ENCODE assay signal across 8 cellular contexts in genomic region chr11:61828629-61829407, GRCh38. TPM values are rescaled to one million over a fixed set of nuclear protein-coding genes. Genes with fewer than 3 reads are reported as not detected.
A peak's percentile ranks its signal among the peaks of the same experiment; 100 is the strongest.
DNase-seq lines count a peak whose midpoint lies in the region; ATAC-seq and TF ChIP-seq lines count a peak whose summit lies in the region.

No MANE protein-coding gene starts in this region.

- intact Hi-C loops in Right ventricle myocardium inferior (cut with DNase I) (loop anchor here (5.0 kb wide), 1 partner anchor 33 kb away; no protein-coding TSS in a partner anchor), cardiac septum (cut with DNase I) (no loop called here)

- TF ChIP-seq CTCF in liver (IDR thresholded peaks at IDR 0.05; ENCODE audit: low read depth, low read length, missing input control) = no peak

- no peaks in the 10 kb centered on the region for H3K27me3 ChIP-seq in liver (ENCODE audit: control insufficient read depth in 4 of 4, insufficient read depth in 4 of 4, low read length in 3 of 4)

- DNase-seq in Right ventricle myocardium inferior (ENCODE audit: missing footprints) = peak; percentile 69
- no peak for DNase-seq in cardiac septum (ENCODE audit: low spot score)
- peak; percentile 71 for DNase-seq in HuH-7.5 (ENCODE audit: low spot score)
- peak; percentile 34 for DNase-seq in T-helper 22 cell (ENCODE audit: low read depth)
- DNase-seq in dermis blood vessel endothelial cell = peak; percentile 60
- DNase-seq in stimulated activated naive CD8-positive, alpha-beta T cell treated with anti-CD3 and anti-CD28 coated beads, Interleukin-15, Interleukin-2, amounts not matched to agents 100 U/mL and 50 U/mL, for 24 hours = peak; percentile 61
- DNase-seq in NK-92 treated with Interleukin-12 subunit alpha and Interleukin-12 subunit beta, amount 100 ng/mL, for 24 hours (lab: John Stamatoyannopoulos, UW) = no peak

- 2% methylated on average over 55 of the region's 55 CpGs for WGBS in liver

- H3K36me3 ChIP-seq in liver (ENCODE audit: control insufficient read depth in 4 of 4, insufficient read depth in 3 of 4, low read depth in 1 of 4, low read length in 3 of 4) = no peaks in the 10 kb centered on the region

- peak overlapping the region; percentile 83 to 88 for H3K27ac ChIP-seq in liver (ENCODE audit: low read depth in 1 of 2, low read length in 2 of 2)

- TF ChIP-seq RAD21 in liver (IDR thresholded peaks at IDR 0.05) = no peak

- H3K4me3 ChIP-seq in liver (ENCODE audit: low read depth in 1 of 3, low read length in 3 of 3) = peak overlapping the region; percentile 67 to 75 (median 70)

- H3K4me1 ChIP-seq in liver (ENCODE audit: control insufficient read depth in 4 of 4, insufficient read depth in 4 of 4, low read length in 3 of 4) = peaks cover 10 to 59% (median 51%) of the 10 kb centered on the region in 4 donors

- ATAC-seq in Right ventricle myocardium inferior = peak; percentile 27
- ATAC-seq in stimulated activated naive CD8-positive, alpha-beta T cell treated with anti-CD3 and anti-CD28 coated beads, Interleukin-15, Interleukin-2, amounts not matched to agents 100 U/mL and 50 U/mL, for 24 hours = peak; percentile 42

- peak overlapping the region in 1 of 2 donors; percentile 48 for H3K9ac ChIP-seq in liver (ENCODE audit: low read depth in 1 of 2, low read length in 2 of 2)

- H3K9me3 ChIP-seq in liver (ENCODE audit: control insufficient read depth in 4 of 4, low read length in 3 of 4) = no peaks in the 10 kb centered on the region

TF ChIP-seq in liver, 16 proteins besides CTCF, POLR2A, EP300 and RAD21:
- TF ChIP-seq ZBTB33 (IDR thresholded peaks at IDR 0.05) = no peak
- no peak for TF ChIP-seq MAX (IDR thresholded peaks at IDR 0.05)
- TF ChIP-seq YY1 (IDR thresholded peaks at IDR 0.05) = peak; percentile 63
- TF ChIP-seq HNF4G (IDR thresholded peaks at IDR 0.05) = no peak
- TF ChIP-seq RXRA (IDR thresholded peaks at IDR 0.05) = peak; percentile 82 to 97

RNA-seq across cellular contexts. Expression of gene FADS2, which starts 0.7 kb away (rescaled TPM):
- 35.7 TPM for total RNA-seq in Right ventricle myocardium inferior
- 25.8 TPM for total RNA-seq in cardiac septum
- 75.9 and 253 TPM in 2 replicates for total RNA-seq in dermis blood vessel endothelial cell
- total RNA-seq in liver = 100 to 1,000 TPM in 1 of 2 donors, 10 to 100 TPM in 1; 65.4 to 281 TPM
- polyA plus RNA-seq in liver = 100 to 1,000 TPM in 1 of 2 donors, 1 to 10 TPM in 1; 2.8 to 104 TPM

RNA-seq across cellular contexts. Expression of gene FADS1, which starts 12.0 kb away (rescaled TPM):
- total RNA-seq in Right ventricle myocardium inferior (25.7 TPM), cardiac septum (34.0 TPM), dermis blood vessel endothelial cell (34.9 and 73.6 TPM in 2 replicates), liver (100 to 1,000 TPM in 1 of 2 donors, 10 to 100 TPM in 1; 72.7 to 137 TPM)
- 10 to 100 TPM; 16.8 to 44.8 TPM for polyA plus RNA-seq in liver

RNA-seq across cellular contexts. Expression of gene FEN1, which starts 36.1 kb away (rescaled TPM):
- 7.0 TPM for total RNA-seq in Right ventricle myocardium inferior
- total RNA-seq in cardiac septum = 5.8 TPM
- total RNA-seq in dermis blood vessel endothelial cell = 27.4 and 48.5 TPM in 2 replicates
- total RNA-seq in liver = 10 to 100 TPM in 1 of 2 donors, 1 to 10 TPM in 1; 9.0 to 46.5 TPM
- 10 to 100 TPM in 1 of 2 donors, 1 to 10 TPM in 1; 4.5 to 10.0 TPM for polyA plus RNA-seq in liver

RNA-seq across cellular contexts. Expression of gene TMEM258, which starts 36.4 kb away (rescaled TPM):
- 130 TPM for total RNA-seq in Right ventricle myocardium inferior
- 97.1 TPM for total RNA-seq in cardiac septum
- total RNA-seq in dermis blood vessel endothelial cell = 27.9 and 41.0 TPM in 2 replicates
- total RNA-seq in liver = 10 to 100 TPM; 31.0 to 77.8 TPM
- polyA plus RNA-seq in liver = 100 to 1,000 TPM; 120 to 136 TPM

Comparison
In these comparisons a context has a peak if more than half of its experiments do, and no peak if none do; other contexts are left out.
1. DNase-seq: peak in Right ventricle myocardium inferior (single experiment), HuH-7.5 (single experiment), T-helper 22 cell (single experiment), dermis blood vessel endothelial cell (single experiment) and stimulated activated naive CD8-positive, alpha-beta T cell treated with anti-CD3 and anti-CD28 coated beads, Interleukin-15, Interleukin-2, amounts not matched to agents 100 U/mL and 50 U/mL, for 24 hours (single experiment); none in cardiac septum (single experiment) and NK-92 treated with Interleukin-12 subunit alpha and Interleukin-12 subunit beta, amount 100 ng/mL, for 24 hours (single experiment).